Comparison of ENCODE assay signal across 9 cellular contexts in genomic region chrX:39874202-39874816, GRCh38.
A peak's percentile ranks its signal among the peaks of the same experiment; 100 is the strongest.
DNase-seq lines count a peak whose midpoint lies in the region; ATAC-seq and TF ChIP-seq lines count a peak whose summit lies in the region.
"Had no signal": no experiment of that assay in that cellular context is flagged by ENCODE, and none has a peak within 500 bp of the region (broad histone marks: within the 10 kb centered on the region; RNA-seq: fewer than 3 reads in every experiment).

No MANE protein-coding gene starts in this region.

- DNase-seq in activated CD4-positive, alpha-beta T cell treated with anti-CD3 and anti-CD28 coated beads for 4 hours = peak; percentile 16 to 46
- DNase-seq in activated CD4-positive, alpha-beta T cell treated with anti-CD3 and anti-CD28 coated beads, Interleukin-2, amount 50 U/mL, for 1 hour = no peak
- peak; percentile 80 for DNase-seq in activated CD8-positive, alpha-beta memory T cell treated with anti-CD3 and anti-CD28 coated beads for 24 hours
- peak; percentile 6 for DNase-seq in stimulated activated CD8-positive, alpha-beta memory T cell treated with anti-CD3 and anti-CD28 coated beads, Interleukin-7, amount 100 ng/mL, for 24 hours (ENCODE audit: low read depth)
- DNase-seq in NCI-H748 (lab: John Stamatoyannopoulos, UW; ENCODE audit: unreplicated experiment) = no peak
- DNase-seq in osteoblast (ENCODE audit: insufficient read length, low spot score, missing footprints) = no peak
- DNase-seq in head of caudate nucleus = no peak

- intact Hi-C loops in head of caudate nucleus (cut with DNase I) = no loop called here

- no peak overlapping the region for H3K4me3 ChIP-seq in osteoblast (ENCODE audit: insufficient read depth, low read length)
- H3K4me3 ChIP-seq: A549 had no signal

- H3K27me3 ChIP-seq in osteoblast (ENCODE audit: insufficient read depth, low read length) = peaks cover 10% of the 10 kb centered on the region

- H3K27ac ChIP-seq in osteoblast (ENCODE audit: low read depth, low read length) = no peak overlapping the region
- H3K27ac ChIP-seq: A549 had no signal

- no peaks in the 10 kb centered on the region for H3K36me3 ChIP-seq in osteoblast (ENCODE audit: insufficient read depth, low read length)

- H2AFZ ChIP-seq in osteoblast (ENCODE audit: low read length) = no peak overlapping the region

- no peak for TF ChIP-seq CTCF in osteoblast (IDR thresholded peaks at IDR 0.05; ENCODE audit: extremely low read depth, low read depth, low read length)

- peaks cover 4% of the 10 kb centered on the region for H3K4me1 ChIP-seq in osteoblast (ENCODE audit: insufficient read depth, low read length)

- no peaks in the 10 kb centered on the region for H4K20me1 ChIP-seq in osteoblast (ENCODE audit: insufficient read depth, low read length)

- ATAC-seq in HG03060 (IDR thresholded peaks at IDR 0.05; ENCODE audit: low read depth, unreplicated experiment) = peak; percentile 88
- ATAC-seq: A549 had no signal

- no peak overlapping the region for H3K4me2 ChIP-seq in osteoblast (ENCODE audit: insufficient read depth, low read length)
- H3K4me2 ChIP-seq: A549 had no signal

- no peaks in the 10 kb centered on the region for H3K79me2 ChIP-seq in osteoblast (ENCODE audit: insufficient read depth, low read length)

- H3K9me3 ChIP-seq in osteoblast (ENCODE audit: low read depth, low read length) = no peaks in the 10 kb centered on the region
- H3K9me3 ChIP-seq: A549 had no signal

Comparison
In these comparisons a context has a peak if more than half of its experiments do, and no peak if none do; other contexts are left out.
1. DNase-seq: peak in activated CD4-positive, alpha-beta T cell treated with anti-CD3 and anti-CD28 coated beads for 4 hours (2 of 2), activated CD8-positive, alpha-beta memory T cell treated with anti-CD3 and anti-CD28 coated beads for 24 hours (single experiment) and stimulated activated CD8-positive, alpha-beta memory T cell treated with anti-CD3 and anti-CD28 coated beads, Interleukin-7, amount 100 ng/mL, for 24 hours (single experiment); none in activated CD4-positive, alpha-beta T cell treated with anti-CD3 and anti-CD28 coated beads, Interleukin-2, amount 50 U/mL, for 1 hour (single experiment), NCI-H748 (single experiment), osteoblast (single experiment) and head of caudate nucleus (0 of 42).